In genomic region chr12:132251741-132252490, GRCh38 we compare ENCODE assay signal across 15 cellular contexts.
DNase-seq lines count a peak whose midpoint lies in the region; ATAC-seq and TF ChIP-seq lines count a peak whose summit lies in the region.
"Had no signal": no experiment of that assay in that cellular context is flagged by ENCODE, and none has a peak within 500 bp of the region (broad histone marks: within the 10 kb centered on the region; RNA-seq: fewer than 3 reads in every experiment).

No MANE protein-coding gene starts in this region.

- H2AFZ ChIP-seq in H9 (ENCODE audit: low read length): no peak overlapping the region

- H3K27me3 Mint-ChIP-seq in H9 (ENCODE audit: low read depth) (peaks cover 67% of the 10 kb centered on the region), chondrocyte (ENCODE audit: low read depth) (peaks cover 58% of the 10 kb centered on the region), T-cell (peaks cover 2 to 5% of the 10 kb centered on the region in 2 donors)
- H3K27me3 Mint-ChIP-seq: CD4-positive, CD25-positive, alpha-beta regulatory T cell had no signal

- no peak overlapping the region for H3K27ac ChIP-seq in H9 (ENCODE audit: insufficient read length, low read depth, low read length)
- H3K27ac ChIP-seq: BLaER1 treated with 17β-estradiol and CSF1 and Interleukin-3, amounts not matched to agents 10 nM and 100 nM had no signal

- no peak overlapping the region for H3K23ac ChIP-seq in H9 (ENCODE audit: insufficient read length, low read depth, low read length)

- POLR2A ChIA-PET in T-cell (lab: Charles Lee): no interaction called here

- no peaks in the 10 kb centered on the region for H4K20me1 ChIP-seq in H9 (ENCODE audit: control insufficient read depth, insufficient read depth, insufficient read length)
- H4K20me1 ChIP-seq: BLaER1 treated with 17β-estradiol and CSF1 and Interleukin-3, amounts not matched to agents 10 nM and 100 nM had no signal

- H3K27me3 ChIP-seq in H9 (ENCODE audit: insufficient read depth, low read length): no peaks in the 10 kb centered on the region; the same call in 1 of the 2 replicates
- H3K27me3 ChIP-seq: BLaER1 treated with 17β-estradiol and CSF1 and Interleukin-3, amounts not matched to agents 10 nM and 100 nM had no signal

- H4K8ac ChIP-seq in H9 (replicated peaks; ENCODE audit: insufficient read length, low read depth, low read length): no peak overlapping the region

- H2BK12ac ChIP-seq in H9 (ENCODE audit: insufficient read length, low read depth, low read length): no peak overlapping the region

- no peak overlapping the region for H3K56ac ChIP-seq in H9 (ENCODE audit: insufficient read length, low read depth, low read length)

- no peaks in the 10 kb centered on the region for H3K23me2 ChIP-seq in H9 (ENCODE audit: insufficient read length, low read depth, low read length, poor library complexity, severe bottlenecking)

- no peak overlapping the region for H3K27ac Mint-ChIP-seq in H9
- no peak overlapping the region for H3K27ac Mint-ChIP-seq in chondrocyte (ENCODE audit: unreplicated experiment)
- no peak overlapping the region for H3K27ac Mint-ChIP-seq in T-cell
- H3K27ac Mint-ChIP-seq: CD4-positive, CD25-positive, alpha-beta regulatory T cell; HFFc6 had no signal

- no peak overlapping the region for H2BK120ac ChIP-seq in H9 (ENCODE audit: low read depth, low read length, poor library complexity, severe bottlenecking)

- H3K4me1 Mint-ChIP-seq in H9 (peaks cover 27 to 31% of the 10 kb centered on the region in 2 experiments), chondrocyte (ENCODE audit: low read depth) (no peaks in the 10 kb centered on the region), T-cell (no peaks in the 10 kb centered on the region)

- ATAC-seq in Right ventricle myocardium inferior: no peak
- ATAC-seq in omental fat pad (ENCODE audit: low FRiP score): peak; percentile 16
- no peak for ATAC-seq in T-cell (replicated peaks in 1 of 4)

- no peak overlapping the region for H3K9ac ChIP-seq in H9 (ENCODE audit: extremely low read depth, insufficient read length, low read length)
- H3K9ac ChIP-seq: BLaER1 treated with 17β-estradiol and CSF1 and Interleukin-3, amounts not matched to agents 10 nM and 100 nM had no signal

- no peak overlapping the region for H2BK15ac ChIP-seq in H9 (ENCODE audit: low read depth, low read length)

- H3K36me3 Mint-ChIP-seq in H9 (ENCODE audit: insufficient read depth in 1 of 3, low read depth in 3 of 3) (no peaks in the 10 kb centered on the region; a peak in 1 of 7 replicates), chondrocyte (ENCODE audit: low read depth) (no peaks in the 10 kb centered on the region), T-cell (no peaks in the 10 kb centered on the region)
- H3K36me3 Mint-ChIP-seq: CD4-positive, CD25-positive, alpha-beta regulatory T cell had no signal

- WGBS in H9 (ENCODE audit: extremely low coverage, insufficient read length, low lambda C conversion rate): no CpG with 5 or more reads among the region's 21 CpGs

- TF ChIP-seq CTCF in H9 (conservative IDR thresholded peaks at IDR 0.05) (no peak), chondrocyte (IDR thresholded peaks at IDR 0.05) (no peak), omental fat pad (IDR thresholded peaks at IDR 0.05) (no peak)

- no peak overlapping the region for H3T11ph ChIP-seq in H9 (ENCODE audit: low read length)

- peak overlapping the region; percentile 13; the same call in 1 of the 2 replicates for H3K14ac ChIP-seq in H9 (ENCODE audit: insufficient read depth, low read length)

- H2AK5ac ChIP-seq in H9 (ENCODE audit: insufficient read length, low read length): no peak overlapping the region

- H4K91ac ChIP-seq in H9 (ENCODE audit: insufficient read length, low read depth, low read length): no peak overlapping the region

- no peak overlapping the region for H2BK20ac ChIP-seq in H9 (ENCODE audit: low read depth, low read length, poor library complexity, severe bottlenecking)

- DNase-seq in Right ventricle myocardium inferior (ENCODE audit: missing footprints): peak; percentile 43
- DNase-seq in cardiac septum (ENCODE audit: low spot score): no peak
- DNase-seq in H9: no peak
- peak; percentile 78 for DNase-seq in chondrocyte (ENCODE audit: low spot score)
- DNase-seq in omental fat pad (ENCODE audit: low spot score): no peak
- no peak for DNase-seq in T-cell
- no peak for DNase-seq in NCI-H2029 (lab: John Stamatoyannopoulos, UW)
- DNase-seq: ACHN; CD4-positive, CD25-positive, alpha-beta regulatory T cell; DMS53; GF-D8; GOT3; HCEC 1CT; HFFc6 had no signal

- H3K79me1 ChIP-seq in H9 (ENCODE audit: insufficient read depth, low read depth, low read length, poor library complexity, severe bottlenecking): no peaks in the 10 kb centered on the region

- intact Hi-C loops in Right ventricle myocardium inferior (cut with DNase I): no loop called here
- intact Hi-C loops in cardiac septum (cut with DNase I): no loop called here

- H4K5ac ChIP-seq in H9 (ENCODE audit: insufficient read length, low read depth, low read length): no peak overlapping the region

- no peak overlapping the region for H2BK5ac ChIP-seq in H9 (ENCODE audit: insufficient read length, low read length)

- H3K4me1 ChIP-seq in H9 (ENCODE audit: insufficient read depth, low read length): peaks cover 2% of the 10 kb centered on the region; the same call in 1 of the 2 replicates

- CTCF ChIA-PET in T-cell (lab: Charles Lee): no interaction called here

- H3K18ac ChIP-seq in H9 (ENCODE audit: insufficient read length, low read depth, low read length): no peak overlapping the region

- no peaks in the 10 kb centered on the region for H3K9me3 ChIP-seq in H9 (ENCODE audit: control insufficient read depth, low read depth, low read length)
- H3K9me3 ChIP-seq: BLaER1 treated with 17β-estradiol and CSF1 and Interleukin-3, amounts not matched to agents 10 nM and 100 nM had no signal

- H3K4me3 Mint-ChIP-seq in H9 (no peak overlapping the region), chondrocyte (ENCODE audit: unreplicated experiment) (no peak overlapping the region), T-cell (no peak overlapping the region)
- H3K4me3 Mint-ChIP-seq: CD4-positive, CD25-positive, alpha-beta regulatory T cell; HFFc6 had no signal

- H3K79me2 ChIP-seq in H9 (ENCODE audit: insufficient read depth, low read length): no peaks in the 10 kb centered on the region

- H3K4me2 ChIP-seq in H9 (ENCODE audit: insufficient read depth, insufficient read length, low read length): no peak overlapping the region

- 0 out of 5 replicates have a peak, but pooled peaks cover 0 to 2% of the 10 kb centered on the region in 2 experiments for H3K9me3 Mint-ChIP-seq in H9
- no peaks in the 10 kb centered on the region for H3K9me3 Mint-ChIP-seq in chondrocyte (ENCODE audit: low read depth)
- no peaks in the 10 kb centered on the region for H3K9me3 Mint-ChIP-seq in T-cell
- H3K9me3 Mint-ChIP-seq: CD4-positive, CD25-positive, alpha-beta regulatory T cell; HFFc6 had no signal

- H3K4ac ChIP-seq in H9 (ENCODE audit: low read depth, low read length): no peak overlapping the region

Comparison
In these comparisons a context has a peak if more than half of its experiments do, and no peak if none do; other contexts are left out.
1. DNase-seq: peak in Right ventricle myocardium inferior (single experiment) and chondrocyte (single experiment); none in cardiac septum (single experiment), H9 (single experiment), omental fat pad (single experiment), T-cell (0 of 34) and NCI-H2029 (single experiment).